ENCODE assay signal across 33 cellular contexts in the genomic region with DNA sequence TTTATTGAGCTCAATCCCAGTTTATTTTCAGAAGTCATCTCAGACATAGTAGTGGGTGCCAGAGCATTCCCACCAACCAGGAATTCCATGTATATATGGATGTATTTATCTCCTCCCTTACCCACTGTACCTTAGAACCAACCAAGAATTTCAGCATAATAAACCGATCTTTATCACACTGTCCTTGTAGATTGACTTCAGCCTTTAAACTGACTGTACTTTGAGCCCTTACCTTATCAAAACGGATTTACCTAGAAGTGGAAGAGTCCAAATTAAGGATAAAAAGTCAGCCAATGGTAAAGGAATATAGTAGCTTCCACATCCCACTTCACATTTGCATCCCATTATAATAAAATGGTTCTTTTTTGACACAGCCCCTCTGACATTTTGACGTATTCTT.
"Had no signal": no experiment of that assay in that cellular context is flagged by ENCODE, and none has a peak within 500 bp of the region (broad histone marks: within the 10 kb centered on the region; RNA-seq: fewer than 3 reads in every experiment).

No MANE protein-coding gene starts in this region.

- H3K4me3 ChIP-seq: adrenal gland, body of pancreas, esophagus muscularis mucosa, gastrocnemius medialis had no signal

- H3K27ac ChIP-seq: adrenal gland, esophagus muscularis mucosa, foreskin keratinocyte, gastrocnemius medialis, WERI-Rb-1 had no signal

- H3K4me1 ChIP-seq: adrenal gland, esophagus muscularis mucosa, foreskin keratinocyte, gastrocnemius medialis had no signal

- H3K36me3 ChIP-seq: adrenal gland, esophagus muscularis mucosa, gastrocnemius medialis, WERI-Rb-1 had no signal

- FAIRE-seq: colon had no signal

- H3K27me3 ChIP-seq: adrenal gland, body of pancreas, esophagus muscularis mucosa, gastrocnemius medialis had no signal

- DNase-seq: activated B cell treated with CpG ODN at 0.5 μM for 24 hours; activated CD4-positive, alpha-beta memory T cell treated with anti-CD3 and anti-CD28 coated beads for 36 hours; activated CD4-positive, alpha-beta T cell treated with anti-CD3 and anti-CD28 coated beads for 36 hours; activated CD4-positive, alpha-beta T cell treated with anti-CD3 and anti-CD28 coated beads, Interleukin-2, amount 10 ng/mL, durations not matched to agents 24 days and 14 days; activated CD4-positive, CD25-positive, alpha-beta regulatory T cell treated with anti-CD3 and anti-CD28 coated beads, Interleukin-2, amount 50 U/mL, for 72 hours; activated CD8-positive, alpha-beta memory T cell treated with anti-CD3 and anti-CD28 coated beads, Interleukin-2, amount 10 ng/mL, durations not matched to agents 7 days and 5 days; activated CD8-positive, alpha-beta memory T cell treated with anti-CD3 and anti-CD28 coated beads, Interleukin-2, amount 50 U/mL, for 4 hours; activated CD8-positive, alpha-beta T cell treated with anti-CD3 and anti-CD28 coated beads, Interleukin-2, amount 10 ng/mL, durations not matched to agents 7 days and 5 days; activated effector memory CD4-positive, alpha-beta T cell treated with anti-CD3 and anti-CD28 coated beads, Interleukin-2, amount 50 U/mL, for 16 hours; activated naive CD4-positive, alpha-beta T cell treated with anti-CD3 and anti-CD28 coated beads for 36 hours; activated naive CD8-positive, alpha-beta T cell treated with anti-CD3 and anti-CD28 coated beads for 36 hours; activated naive CD8-positive, alpha-beta T cell treated with anti-CD3 and anti-CD28 coated beads, Interleukin-2, amount 50 U/mL, for 24 hours; activated T-cell treated with anti-CD3 and anti-CD28 coated beads, Interleukin-2, amount 50 U/mL, for 1 hour; activated T-cell treated with anti-CD3 and anti-CD28 coated beads, Interleukin-2, amount 50 U/mL, for 48 hours; adrenal gland; amygdala; aorta; body of pancreas; caudate nucleus; cortex of kidney; dermis blood vessel endothelial cell; effector CD4-positive, alpha-beta T cell; effector memory CD8-positive, alpha-beta T cell; erythroblast; foreskin keratinocyte; gastrocnemius medialis; glutamatergic neuron; T-helper 1 cell; T-helper 17 cell; T1000; WERI-Rb-1 had no signal

- H3K9me3 ChIP-seq: adrenal gland, body of pancreas, esophagus muscularis mucosa, gastrocnemius medialis had no signal

- ATAC-seq: activated CD4-positive, alpha-beta T cell treated with anti-CD3 and anti-CD28 coated beads for 36 hours; activated CD8-positive, alpha-beta memory T cell treated with anti-CD3 and anti-CD28 coated beads, Interleukin-2, amount 10 ng/mL, durations not matched to agents 7 days and 5 days; activated CD8-positive, alpha-beta T cell treated with anti-CD3 and anti-CD28 coated beads, Interleukin-2, amount 10 ng/mL, durations not matched to agents 7 days and 5 days; activated naive CD8-positive, alpha-beta T cell treated with anti-CD3 and anti-CD28 coated beads, Interleukin-2, amount 50 U/mL, for 24 hours; body of pancreas; effector memory CD8-positive, alpha-beta T cell; foreskin keratinocyte; gastrocnemius medialis; T-helper 17 cell had no signal
